ENCODE assay signal across 12 cellular contexts in genomic region chr10:3892440-3893101, GRCh38.
A peak's percentile ranks its signal among the peaks of the same experiment; 100 is the strongest.
DNase-seq lines count a peak whose midpoint lies in the region; ATAC-seq and TF ChIP-seq lines count a peak whose summit lies in the region.
"Had no signal": no experiment of that assay in that cellular context is flagged by ENCODE, and none has a peak within 500 bp of the region (broad histone marks: within the 10 kb centered on the region; RNA-seq: fewer than 3 reads in every experiment).

No MANE protein-coding gene starts in this region.

- H3K4me3 ChIP-seq in epithelial cell of esophagus (ENCODE audit: low read length) (no peak overlapping the region), skeletal muscle satellite cell (ENCODE audit: low read length) (no peak overlapping the region)

- no peaks in the 10 kb centered on the region for H3K9me3 ChIP-seq in skeletal muscle satellite cell (replicated peaks; ENCODE audit: low read length)

- no peaks in the 10 kb centered on the region for H3K36me3 ChIP-seq in skeletal muscle satellite cell (ENCODE audit: insufficient read depth, low read length)

- CTCF ChIA-PET in activated B cell treated with CpG ODN at 0.5 μM for 24 hours (lab: Charles Lee) = no interaction called here

- ATAC-seq in activated B cell treated with CpG ODN at 0.5 μM for 24 hours (ENCODE audit: low read depth) = peak; percentile 47
- ATAC-seq in HG03196 (IDR thresholded peaks at IDR 0.05; ENCODE audit: unreplicated experiment) = no peak
- ATAC-seq in GM18520 (IDR thresholded peaks at IDR 0.05; ENCODE audit: unreplicated experiment) = no peak

- H3K27ac Mint-ChIP-seq in activated B cell treated with CpG ODN at 0.5 μM for 24 hours = peak overlapping the region; percentile 51

- peak overlapping the region; percentile 35 for H3K4me3 Mint-ChIP-seq in activated B cell treated with CpG ODN at 0.5 μM for 24 hours

- peak overlapping the region; percentile 51 for H3K9ac ChIP-seq in skeletal muscle satellite cell (ENCODE audit: low read depth, low read length)

- H3K27me3 Mint-ChIP-seq in activated B cell treated with CpG ODN at 0.5 μM for 24 hours = no peaks in the 10 kb centered on the region

- H3K36me3 Mint-ChIP-seq in activated B cell treated with CpG ODN at 0.5 μM for 24 hours (ENCODE audit: low read depth) = no peaks in the 10 kb centered on the region

- peaks cover 32% of the 10 kb centered on the region for H3K4me1 Mint-ChIP-seq in activated B cell treated with CpG ODN at 0.5 μM for 24 hours

- H3K4me1 ChIP-seq in skeletal muscle satellite cell (ENCODE audit: control insufficient read depth, insufficient read depth, low read length) = peaks cover 73% of the 10 kb centered on the region

- H3K27me3 ChIP-seq in skeletal muscle satellite cell (ENCODE audit: control insufficient read depth, insufficient read depth, low read length) = no peaks in the 10 kb centered on the region

- POLR2A ChIA-PET in activated B cell treated with CpG ODN at 0.5 μM for 24 hours (lab: Charles Lee) = interaction anchor here (0.7 to 4.1 kb wide), 4 partner anchors 10 to 243 kb away, joined by 3 to 18 read pairs (median 4); partner anchors contain the start of gene KLF6

- no peaks in the 10 kb centered on the region for H3K9me3 Mint-ChIP-seq in activated B cell treated with CpG ODN at 0.5 μM for 24 hours

- intact Hi-C loops in activated B cell treated with CpG ODN at 0.5 μM for 24 hours (cut with micrococcal nuclease) (loop anchor here (2.0 kb wide), 1 partner anchor 16 kb away; no protein-coding TSS in a partner anchor), head of caudate nucleus (cut with DNase I) (no loop called here)

- DNase-seq in EL (peak; percentile 58), activated B cell treated with CpG ODN at 0.5 μM for 24 hours (no peak), epithelial cell of esophagus (ENCODE audit: low read depth) (peak; percentile 50), HuH-7 (ENCODE audit: low spot score) (no peak), head of caudate nucleus (no peak)
- DNase-seq: Calu3; effector CD8-positive, alpha-beta T cell; hypothalamus; NCI-H1417 had no signal

- no peak for TF ChIP-seq CTCF in activated B cell treated with CpG ODN at 0.5 μM for 24 hours (IDR thresholded peaks at IDR 0.05)
- no peak for TF ChIP-seq CTCF in epithelial cell of esophagus (IDR thresholded peaks at IDR 0.05; ENCODE audit: insufficient read depth, low read depth, low read length, missing control alignments)

- peak overlapping the region; percentile 34 for H3K4me2 ChIP-seq in skeletal muscle satellite cell (ENCODE audit: low read length)

Comparison
In these comparisons a context has a peak if more than half of its experiments do, and no peak if none do; other contexts are left out.
1. DNase-seq: peak in EL (single experiment) and epithelial cell of esophagus (single experiment); none in activated B cell treated with CpG ODN at 0.5 μM for 24 hours (single experiment), HuH-7 (single experiment) and head of caudate nucleus (0 of 42).